Comparison of ENCODE assay signal across 18 cellular contexts in genomic region chr18:76837071-76837470, GRCh38. TPM values are rescaled to one million over a fixed set of nuclear protein-coding genes. Genes with fewer than 3 reads are reported as not detected.
DNase-seq lines count a peak whose midpoint lies in the region; ATAC-seq, FAIRE-seq and TF ChIP-seq lines count a peak whose summit lies in the region.
"Had no signal": no experiment of that assay in that cellular context is flagged by ENCODE, and none has a peak within 500 bp of the region (broad histone marks: within the 10 kb centered on the region; RNA-seq: fewer than 3 reads in every experiment).

No MANE protein-coding gene starts in this region.

- no peak for TF ChIP-seq CTCF in A549 (IDR thresholded peaks at IDR 0.05)
- TF ChIP-seq CTCF in WTC11 (IDR thresholded peaks at IDR 0.05): no peak

- H3K36me3 ChIP-seq in subcutaneous abdominal adipose tissue (ENCODE audit: control insufficient read depth in 5 of 5, insufficient read depth in 5 of 5, low read length in 5 of 5): no peaks in the 10 kb centered on the region
- H3K36me3 ChIP-seq: HAP-1 had no signal

- DNase-seq in A549 (ENCODE audit: low read depth in 1 of 2, low spot score in 1 of 2) (no peak), WTC11 (ENCODE audit: low spot score) (no peak), HK-2 (ENCODE audit: unreplicated experiment) (no peak)
- no peak for DNase-seq in activated T-cell treated with anti-CD3 and anti-CD28 coated beads, Interleukin-2, amount 50 U/mL, for 24 hours
- no peak for DNase-seq in activated naive CD8-positive, alpha-beta T cell treated with anti-CD3 and anti-CD28 coated beads, Interleukin-2, amount 50 U/mL, for 24 hours
- DNase-seq: CD8-positive, alpha-beta T cell; GDM1; GM23248; KBM-7 had no signal

- POLR2A ChIA-PET in A549 (lab: Yijun Ruan, JAX): no interaction called here
- POLR2A ChIA-PET in WTC11 (lab: Charles Lee): interaction anchor here (0.7 kb wide), 1 partner anchor 13 kb away, joined by 3 read pairs; no protein-coding TSS in a partner anchor

- H3K4me1 ChIP-seq in A549 (peaks cover 54% of the 10 kb centered on the region), subcutaneous abdominal adipose tissue (ENCODE audit: control insufficient read depth in 5 of 5, insufficient read depth in 5 of 5, low read length in 5 of 5) (peaks cover 0 to 23% (median 16%) of the 10 kb centered on the region in 5 donors)
- H3K4me1 ChIP-seq: BLaER1 treated with 17β-estradiol and CSF1 and Interleukin-3, amounts not matched to agents 10 nM and 100 nM had no signal

- no peak for TF ChIP-seq POLR2A in A549 (IDR thresholded peaks at IDR 0.05; ENCODE audit: low read length)

- FAIRE-seq in A549 (lab: Jason Lieb, UNC): no peak
- peak; percentile 37 for FAIRE-seq in G401.6 (lab: Jason Lieb, UNC)
- FAIRE-seq: HTR-8/SVneo had no signal

- 83% methylated on average over 3 of the region's 6 CpGs for WGBS in A549 (ENCODE audit: missing lambda C conversion rate)

- H3K27me3 ChIP-seq in subcutaneous abdominal adipose tissue (ENCODE audit: control insufficient read depth in 5 of 5, insufficient read depth in 4 of 5, low read length in 5 of 5): no peaks in the 10 kb centered on the region
- H3K27me3 ChIP-seq: BLaER1 treated with 17β-estradiol and CSF1 and Interleukin-3, amounts not matched to agents 10 nM and 100 nM had no signal

- H3K27ac Mint-ChIP-seq in WTC11: peak overlapping the region; percentile 46; the same call in 1 of the 2 replicates
- no peak overlapping the region for H3K27ac Mint-ChIP-seq in activated T-cell treated with anti-CD3 and anti-CD28 coated beads, Interleukin-2, amount 50 U/mL, for 24 hours
- no peak overlapping the region for H3K27ac Mint-ChIP-seq in activated naive CD8-positive, alpha-beta T cell treated with anti-CD3 and anti-CD28 coated beads, Interleukin-2, amount 50 U/mL, for 24 hours
- H3K27ac Mint-ChIP-seq: B cell; CD8-positive, alpha-beta T cell; IgD-negative memory B cell had no signal

- peaks cover 15% of the 10 kb centered on the region for H3K4me1 Mint-ChIP-seq in WTC11
- peaks cover 43% of the 10 kb centered on the region for H3K4me1 Mint-ChIP-seq in activated T-cell treated with anti-CD3 and anti-CD28 coated beads, Interleukin-2, amount 50 U/mL, for 24 hours (ENCODE audit: low read depth)
- H3K4me1 Mint-ChIP-seq in activated naive CD8-positive, alpha-beta T cell treated with anti-CD3 and anti-CD28 coated beads, Interleukin-2, amount 50 U/mL, for 24 hours: peaks cover 25% of the 10 kb centered on the region

- H3K36me3 Mint-ChIP-seq in WTC11: no peaks in the 10 kb centered on the region
- H3K36me3 Mint-ChIP-seq in activated T-cell treated with anti-CD3 and anti-CD28 coated beads, Interleukin-2, amount 50 U/mL, for 24 hours (ENCODE audit: low read depth): peaks cover 5% of the 10 kb centered on the region
- no peaks in the 10 kb centered on the region for H3K36me3 Mint-ChIP-seq in activated naive CD8-positive, alpha-beta T cell treated with anti-CD3 and anti-CD28 coated beads, Interleukin-2, amount 50 U/mL, for 24 hours (ENCODE audit: low read depth)

- ATAC-seq in A549: no peak
- no peak for ATAC-seq in WTC11
- ATAC-seq in GM19463 (IDR thresholded peaks at IDR 0.05; ENCODE audit: unreplicated experiment): no peak
- no peak for ATAC-seq in activated naive CD8-positive, alpha-beta T cell treated with anti-CD3 and anti-CD28 coated beads, Interleukin-2, amount 50 U/mL, for 24 hours
- ATAC-seq: CD8-positive, alpha-beta T cell had no signal

- H3K27ac ChIP-seq in A549: peak overlapping the region; percentile 72 to 85; a peak in 4 of 6 replicates
- H3K27ac ChIP-seq in subcutaneous abdominal adipose tissue (ENCODE audit: low read depth, low read length): peak overlapping the region; percentile 66
- H3K27ac ChIP-seq: 22Rv1; BLaER1 treated with 17β-estradiol and CSF1 and Interleukin-3, amounts not matched to agents 10 nM and 100 nM; GM23248 had no signal

- no peaks in the 10 kb centered on the region for H3K27me3 Mint-ChIP-seq in WTC11 (ENCODE audit: low read depth)
- H3K27me3 Mint-ChIP-seq in activated T-cell treated with anti-CD3 and anti-CD28 coated beads, Interleukin-2, amount 50 U/mL, for 24 hours: no peaks in the 10 kb centered on the region
- H3K27me3 Mint-ChIP-seq in activated naive CD8-positive, alpha-beta T cell treated with anti-CD3 and anti-CD28 coated beads, Interleukin-2, amount 50 U/mL, for 24 hours: no peaks in the 10 kb centered on the region
- H3K27me3 Mint-ChIP-seq: B cell, IgD-negative memory B cell had no signal

- H3K9me3 Mint-ChIP-seq in WTC11: no peaks in the 10 kb centered on the region
- no peaks in the 10 kb centered on the region for H3K9me3 Mint-ChIP-seq in activated T-cell treated with anti-CD3 and anti-CD28 coated beads, Interleukin-2, amount 50 U/mL, for 24 hours
- H3K9me3 Mint-ChIP-seq in activated naive CD8-positive, alpha-beta T cell treated with anti-CD3 and anti-CD28 coated beads, Interleukin-2, amount 50 U/mL, for 24 hours: no peaks in the 10 kb centered on the region
- H3K9me3 Mint-ChIP-seq: IgD-negative memory B cell had no signal

- H3K4me2 ChIP-seq in A549: peak overlapping the region; percentile 86
- H3K4me2 ChIP-seq: BLaER1 treated with 17β-estradiol and CSF1 and Interleukin-3, amounts not matched to agents 10 nM and 100 nM had no signal

- no peak overlapping the region for H3K4me3 Mint-ChIP-seq in WTC11
- no peak overlapping the region for H3K4me3 Mint-ChIP-seq in activated T-cell treated with anti-CD3 and anti-CD28 coated beads, Interleukin-2, amount 50 U/mL, for 24 hours
- H3K4me3 Mint-ChIP-seq in activated naive CD8-positive, alpha-beta T cell treated with anti-CD3 and anti-CD28 coated beads, Interleukin-2, amount 50 U/mL, for 24 hours: no peak overlapping the region
- H3K4me3 Mint-ChIP-seq: B cell; CD8-positive, alpha-beta T cell; IgD-negative memory B cell had no signal

- H3K9me3 ChIP-seq in A549 (no peaks in the 10 kb centered on the region), subcutaneous abdominal adipose tissue (ENCODE audit: control insufficient read depth in 5 of 5, low read length in 5 of 5) (no peaks in the 10 kb centered on the region)
- H3K9me3 ChIP-seq: HAP-1 had no signal

- CTCF ChIA-PET in A549 (lab: Yijun Ruan, JAX) (interaction anchor here (4.6 kb wide), 1 partner anchor 34 kb away, joined by 14 read pairs; no protein-coding TSS in a partner anchor), WTC11 (lab: Charles Lee) (interaction anchor here (1.0 to 1.8 kb wide), 2 partner anchors 13 to 87 kb away, joined by 4 to 7 read pairs; no protein-coding TSS in a partner anchor)

- no peak for TF ChIP-seq EP300 in A549 (IDR thresholded peaks at IDR 0.05)

- H3K9ac ChIP-seq in subcutaneous abdominal adipose tissue (ENCODE audit: low read length in 5 of 5): no peak overlapping the region
- H3K9ac ChIP-seq: BLaER1 treated with 17β-estradiol and CSF1 and Interleukin-3, amounts not matched to agents 10 nM and 100 nM; GM23248 had no signal

- TF ChIP-seq RAD21 in A549 (conservative IDR thresholded peaks at IDR 0.05 in 1 of 2, IDR thresholded peaks at IDR 0.05 in 1 of 2): no peak

- no peak overlapping the region for H3K4me3 ChIP-seq in A549
- no peak overlapping the region for H3K4me3 ChIP-seq in subcutaneous abdominal adipose tissue (ENCODE audit: low read depth in 1 of 5, low read length in 5 of 5)
- H3K4me3 ChIP-seq: BLaER1 treated with 17β-estradiol and CSF1 and Interleukin-3, amounts not matched to agents 10 nM and 100 nM; GM23248; HAP-1 had no signal

TF ChIP-seq in A549, 52 proteins besides CTCF, POLR2A, EP300 and RAD21 (continues in another document):
- no peak for TF ChIP-seq FOSL2 (IDR thresholded peaks at IDR 0.05)
- TF ChIP-seq FOSL2 (CRISPR knock-in tag; IDR thresholded peaks at IDR 0.05): no peak
- no peak for TF ChIP-seq MYC (IDR thresholded peaks at IDR 0.05; ENCODE audit: borderline replicate concordance, low read length)
- TF ChIP-seq NR3C1 (IDR thresholded peaks at IDR 0.05): no peak
- no peak for TF ChIP-seq CHD2 (IDR thresholded peaks at IDR 0.05; ENCODE audit: low read length, partially characterized antibody)
- no peak for TF ChIP-seq JUN (IDR thresholded peaks at IDR 0.05)
- no peak for TF ChIP-seq E2F6 (IDR thresholded peaks at IDR 0.05; ENCODE audit: borderline replicate concordance, low read depth)
- TF ChIP-seq CBX8 (IDR thresholded peaks at IDR 0.05): no peak
- TF ChIP-seq JUNB (IDR thresholded peaks at IDR 0.05): no peak
- TF ChIP-seq TP53 (CRISPR knock-in tag; IDR thresholded peaks at IDR 0.05): no peak

TF ChIP-seq in WTC11, 78 proteins besides CTCF, POLR2A, EP300 and RAD21:
- no peak for TF ChIP-seq TEAD1 (CRISPR knock-in tag; IDR thresholded peaks at IDR 0.05)

RNA-seq across cellular contexts. Expression of gene ZNF236, which starts 14.7 kb away (rescaled TPM):
- 7.5 and 7.8 TPM in 2 replicates for polyA plus RNA-seq in A549 (2011; rRNA removed)
- polyA plus RNA-seq in A549 (2012; cell fraction: cytosol; rRNA removed): 2.9 and 3.8 TPM in 2 replicates
- polyA plus RNA-seq in A549 (2012; cell fraction: nucleus; rRNA removed): 7.7 and 8.4 TPM in 2 replicates
- 2.6 to 2.9 TPM (median 2.7 TPM) in 3 replicates for polyA plus RNA-seq in A549 (2017; fragmentation: RNase III; extraction: RNeasy Plus Mini Kit Qiagen cat#74134 plus additional on column Dnase treatment)
- polyA minus RNA-seq in A549 (2011; rRNA and poly(A)+ RNA removed): 24.1 and 35.3 TPM in 2 replicates
- 19.9 to 23.4 TPM (median 20.6 TPM) in 3 replicates for total RNA-seq in WTC11 (2021)
